21 cellular contexts compared by ENCODE assay signal in the genomic region with DNA sequence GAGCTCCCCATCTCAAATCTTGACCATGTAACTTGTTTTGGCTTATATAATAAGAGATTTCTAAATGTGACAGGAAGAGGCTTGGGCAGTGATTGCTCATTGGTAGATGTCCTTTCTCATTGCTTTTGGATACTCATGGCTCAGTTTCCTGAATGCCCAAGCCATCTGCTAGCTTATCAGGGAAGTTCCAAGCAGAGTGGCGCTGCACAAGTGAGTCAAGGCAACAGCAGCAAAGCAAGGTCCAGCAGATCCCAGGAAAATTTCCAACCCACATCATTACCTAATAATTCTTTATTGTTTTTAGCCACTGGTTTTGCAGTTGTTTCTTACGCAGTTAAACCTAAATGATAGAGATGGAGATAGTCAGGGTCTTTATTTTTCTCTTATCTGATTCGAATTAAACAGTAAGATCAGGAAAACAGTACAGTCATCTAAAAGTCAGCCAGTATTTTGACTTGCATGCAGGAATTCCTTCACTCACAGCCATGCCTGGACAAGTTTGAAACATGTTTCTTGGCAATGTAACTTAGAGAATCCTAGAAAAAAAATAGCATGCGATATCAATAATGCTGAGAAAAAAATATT.
A peak's percentile ranks its signal among the peaks of the same experiment; 100 is the strongest.
DNase-seq lines count a peak whose midpoint lies in the region; TF ChIP-seq lines count a peak whose summit lies in the region.
"Had no signal": no experiment of that assay in that cellular context is flagged by ENCODE, and none has a peak within 500 bp of the region (broad histone marks: within the 10 kb centered on the region; RNA-seq: fewer than 3 reads in every experiment).

No MANE protein-coding gene starts in this region.

- H2AFZ ChIP-seq in mammary epithelial cell (ENCODE audit: low read depth, low read length): peak overlapping the region; percentile 49

- no peaks in the 10 kb centered on the region for H3K79me2 ChIP-seq in mammary epithelial cell (ENCODE audit: insufficient read depth, low read length)

- 6% methylated on average over 4 of the region's 4 CpGs for WGBS in mammary epithelial cell (ENCODE audit: low coverage, missing lambda C conversion rate)

- peak; percentile 2 for DNase-seq in Caki2 (ENCODE audit: low read depth)
- peak; percentile 26 for DNase-seq in M059J (ENCODE audit: low read depth)
- peak; percentile 76 for DNase-seq in mammary epithelial cell
- peak; percentile 27 for DNase-seq in kidney glomerular epithelial cell (lab: John Stamatoyannopoulos, UW)
- DNase-seq in uterus: no peak
- DNase-seq in activated CD8-positive, alpha-beta memory T cell treated with anti-CD3 and anti-CD28 coated beads, Interleukin-2, amount 50 U/mL, for 48 hours: no peak
- no peak for DNase-seq in NCI-H1694 treated with DMSO at 0.1 percent for 48 hours (lab: John Stamatoyannopoulos, UW)
- no peak for DNase-seq in DMS 273 (lab: John Stamatoyannopoulos, UW; ENCODE audit: unreplicated experiment)
- DNase-seq: activated CD4-positive, CD25-positive, alpha-beta regulatory T cell treated with anti-CD3 and anti-CD28 coated beads, Interleukin-2, amount 50 U/mL, for 72 hours; activated CD8-positive, alpha-beta T cell treated with anti-CD3 and anti-CD28 coated beads, Interleukin-2, amount 10 ng/mL, durations not matched to agents 7 days and 5 days; activated naive CD4-positive, alpha-beta T cell; activated T-cell treated with anti-CD3 and anti-CD28 coated beads, Interleukin-2, amount 50 U/mL, for 1 hour; amniotic stem cell; DND-41; H7; hypothalamus; NCI-H69; retina; SHP77 treated with DMSO at 0.1 percent for 48 hours; stimulated activated CD4-positive, alpha-beta T cell treated with anti-CD3 and anti-CD28 coated beads, Interleukin-4, amount 100 ng/mL, for 24 hours; tibial artery had no signal

- no peak for TF ChIP-seq CTCF in mammary epithelial cell (conservative IDR thresholded peaks at IDR 0.05 in 1 of 2, IDR thresholded peaks at IDR 0.05 in 1 of 2; ENCODE audit: extremely low read depth in 1 of 2, insufficient read depth in 1 of 2, low read depth in 1 of 2, low read length in 2 of 2)
- no peak for TF ChIP-seq CTCF in uterus (IDR thresholded peaks at IDR 0.05)

- no TSS peak for BruUV-seq in mammary epithelial cell (replicated peaks; lab: Mats Ljungman, UMichigan)

- peak overlapping the region; percentile 63 for H3K4me2 ChIP-seq in mammary epithelial cell (ENCODE audit: insufficient read depth, low read depth, low read length)

- in situ Hi-C loops in Caki2 (cut with HindIII; ENCODE audit: low pct_unique_long_range_greater_than_20kb, low sequenced_read_pairs): no loop called here
- in situ Hi-C loops in mammary epithelial cell (cut with MboI; ENCODE audit: low sequenced_read_pairs in 2 of 2): no loop called here

- H3K27me3 ChIP-seq in mammary epithelial cell (ENCODE audit: insufficient read depth, low read length) (no peaks in the 10 kb centered on the region), uterus (no peaks in the 10 kb centered on the region)
- H3K27me3 ChIP-seq: tibial artery had no signal

- peak overlapping the region; percentile 60 for H3K27ac ChIP-seq in mammary epithelial cell (ENCODE audit: insufficient read depth, low read depth, low read length)
- H3K27ac ChIP-seq in uterus: no peak overlapping the region
- H3K27ac ChIP-seq: tibial artery had no signal

- H3K9me3 ChIP-seq in mammary epithelial cell (replicated peaks; ENCODE audit: insufficient read depth, low read length) (no peaks in the 10 kb centered on the region), uterus (peaks cover 0 to 2% of the 10 kb centered on the region in 2 donors)
- H3K9me3 ChIP-seq: tibial artery had no signal

- peaks cover 6% of the 10 kb centered on the region for H3K4me1 ChIP-seq in mammary epithelial cell (ENCODE audit: insufficient read depth, low read length)
- no peaks in the 10 kb centered on the region for H3K4me1 ChIP-seq in uterus
- H3K4me1 ChIP-seq: tibial artery had no signal

- H3K36me3 ChIP-seq in mammary epithelial cell (ENCODE audit: insufficient read depth, low read length): no peaks in the 10 kb centered on the region
- H3K36me3 ChIP-seq in uterus: no peaks in the 10 kb centered on the region
- H3K36me3 ChIP-seq: tibial artery had no signal

- H4K20me1 ChIP-seq in mammary epithelial cell (ENCODE audit: insufficient read depth, low read length): no peaks in the 10 kb centered on the region

- TF ChIP-seq POLR2A in uterus (IDR thresholded peaks at IDR 0.05): no peak

- H3K9ac ChIP-seq in mammary epithelial cell (ENCODE audit: insufficient read depth, low read length): no peak overlapping the region

- H3K4me3 ChIP-seq in mammary epithelial cell (replicated peaks in 1 of 3; ENCODE audit: insufficient read depth in 1 of 3, low read depth in 2 of 3, low read length in 3 of 3): peak overlapping the region in 2 of 3 experiments; percentile 0 to 13
- no peak overlapping the region for H3K4me3 ChIP-seq in uterus
- H3K4me3 ChIP-seq: tibial artery had no signal

- dilution Hi-C loops in mammary epithelial cell (cut with HindIII; ENCODE audit: low sequenced_read_pairs): no loop called here

- CTCF ChIA-PET in mammary epithelial cell (lab: Charles Lee; ENCODE audit: low non-redundant PET): no interaction called here

- intact Hi-C loops in mammary epithelial cell (cut with micrococcal nuclease): loop anchor here (5.0 kb wide), 1 partner anchor 42 kb away; no protein-coding TSS in a partner anchor
- intact Hi-C loops in uterus (cut with DNase I; ENCODE audit: low total_unique reads): no loop called here

Comparison
In these comparisons a context has a peak if more than half of its experiments do, and no peak if none do; other contexts are left out.
1. DNase-seq: peak in Caki2 (single experiment), M059J (single experiment), mammary epithelial cell (single experiment) and kidney glomerular epithelial cell (single experiment); none in uterus (0 of 2), activated CD8-positive, alpha-beta memory T cell treated with anti-CD3 and anti-CD28 coated beads, Interleukin-2, amount 50 U/mL, for 48 hours (single experiment), NCI-H1694 treated with DMSO at 0.1 percent for 48 hours (single experiment) and DMS 273 (single experiment).
2. H3K4me3 ChIP-seq: peak in mammary epithelial cell (2 of 3); none in uterus (0 of 2).